In genomic region chr5:43105369-43106289, GRCh38 we compare ENCODE assay signal across 9 cellular contexts. TPM values are rescaled to one million over a fixed set of nuclear protein-coding genes. Genes with fewer than 3 reads are reported as not detected.
A peak's percentile ranks its signal among the peaks of the same experiment; 100 is the strongest.
DNase-seq lines count a peak whose midpoint lies in the region; ATAC-seq, FAIRE-seq and TF ChIP-seq lines count a peak whose summit lies in the region.
"Had no signal": no experiment of that assay in that cellular context is flagged by ENCODE, and none has a peak within 500 bp of the region (broad histone marks: within the 10 kb centered on the region; RNA-seq: fewer than 3 reads in every experiment).

No MANE protein-coding gene starts in this region.

- no peaks in the 10 kb centered on the region for H3K36me3 Mint-ChIP-seq in chondrocyte (ENCODE audit: low read depth)

- no peaks in the 10 kb centered on the region for H3K27me3 ChIP-seq in BE2C

- no peaks in the 10 kb centered on the region for H3K9me3 Mint-ChIP-seq in chondrocyte (ENCODE audit: low read depth)

- peak overlapping the region; percentile 85 for H3K27ac Mint-ChIP-seq in chondrocyte (ENCODE audit: unreplicated experiment)

- no peaks in the 10 kb centered on the region for H3K4me1 ChIP-seq in BE2C

- H3K27me3 Mint-ChIP-seq in chondrocyte (ENCODE audit: low read depth): no peaks in the 10 kb centered on the region

- DNase-seq in BE2C (peak; percentile 93), GM19239 (ENCODE audit: insufficient read length, low spot score) (peak; percentile 79), NCI-H460 (ENCODE audit: extremely low read depth, low read depth) (peak; percentile 95), chondrocyte (ENCODE audit: low spot score) (no peak), kidney glomerular epithelial cell (lab: John Stamatoyannopoulos, UW) (peak; percentile 84)
- DNase-seq in activated CD4-positive, alpha-beta T cell treated with anti-CD3 and anti-CD28 coated beads for 1 hour: peak; percentile 82
- DNase-seq in stimulated activated CD4-positive, alpha-beta T cell treated with anti-CD3 and anti-CD28 coated beads, Interleukin-1b, Interleukin-23, amount 100 ng/mL, for 1 hour (ENCODE audit: low read depth in 2 of 2): peak; percentile 71 to 72

- ATAC-seq in HG03439 (IDR thresholded peaks at IDR 0.05; ENCODE audit: unreplicated experiment): peak; percentile 93

- H3K4me3 ChIP-seq in BE2C (ENCODE audit: low read depth, low read length): peak overlapping the region; percentile 71

- no peaks in the 10 kb centered on the region for H3K36me3 ChIP-seq in BE2C

- no peaks in the 10 kb centered on the region for H3K9me3 ChIP-seq in BE2C

- FAIRE-seq in GM19239 (lab: Jason Lieb, UNC): peak; percentile 92
- FAIRE-seq: colon had no signal

- TF ChIP-seq CTCF in BE2C (IDR thresholded peaks at IDR 0.05; ENCODE audit: low read depth, low read length) (peak; percentile 100), chondrocyte (IDR thresholded peaks at IDR 0.05) (peak; percentile 100)

- peak overlapping the region; percentile 70 for H3K4me3 Mint-ChIP-seq in chondrocyte (ENCODE audit: unreplicated experiment)

- H3K4me1 Mint-ChIP-seq in chondrocyte (ENCODE audit: low read depth): peaks cover 14% of the 10 kb centered on the region

RNA-seq across cellular contexts. Expression of gene ZNF131, which starts 15.1 kb away (rescaled TPM):
- 49.6 TPM for polyA plus RNA-seq in BE2C (2012; ENCODE audit: insufficient read depth, insufficient read length, low read depth)
- total RNA-seq in NCI-H460 (2014; rRNA removed; shearing (Covaris generic)): 46.4 and 48.1 TPM in 2 replicates
- 52.4 and 55.6 TPM in 2 replicates for polyA plus RNA-seq in NCI-H460 (2014; cell fraction: nucleus; rRNA removed)
- total RNA-seq in chondrocyte: 29.2 to 37.3 TPM (median 29.4 TPM) in 3 replicates
